In the genomic region with DNA sequence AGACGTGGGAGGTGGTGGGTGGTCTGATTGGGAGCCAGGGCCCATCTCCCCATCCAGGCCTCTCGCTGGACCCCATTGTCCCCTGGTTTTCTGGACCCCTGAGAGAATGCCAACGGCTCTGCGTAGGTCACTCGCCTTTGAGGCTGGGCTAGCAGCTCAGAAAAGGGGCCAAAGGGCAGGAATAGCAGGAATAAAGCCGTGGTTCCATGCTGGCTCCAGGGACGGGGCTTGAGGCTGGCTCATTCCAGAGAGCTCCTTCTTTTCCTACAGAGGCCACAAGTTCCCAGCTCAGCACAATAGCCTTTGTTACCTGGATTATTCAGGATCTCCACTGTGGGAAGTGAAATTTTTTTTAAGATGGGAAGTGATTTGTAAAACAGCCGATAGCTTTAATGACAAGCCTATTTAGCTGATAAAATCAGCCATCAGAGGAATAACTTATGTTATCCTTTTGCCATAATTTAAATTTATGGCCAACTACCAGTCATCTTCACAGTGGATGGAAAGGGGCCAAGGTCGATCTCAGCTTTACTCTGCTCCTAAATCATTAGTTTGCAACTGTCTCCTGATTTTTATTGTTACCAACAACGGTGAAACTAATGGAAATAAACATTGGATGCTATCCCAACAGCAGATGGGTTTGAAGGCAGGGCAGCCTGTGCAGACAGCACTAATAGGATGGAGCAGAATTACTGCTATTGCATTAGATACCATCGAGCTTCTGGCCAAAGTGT, we compare ENCODE assay signal across 18 cellular contexts.
A peak's percentile ranks its signal among the peaks of the same experiment; 100 is the strongest.
DNase-seq lines count a peak whose midpoint lies in the region; TF ChIP-seq lines count a peak whose summit lies in the region.
"Had no signal": no experiment of that assay in that cellular context is flagged by ENCODE, and none has a peak within 500 bp of the region (broad histone marks: within the 10 kb centered on the region; RNA-seq: fewer than 3 reads in every experiment).

No MANE protein-coding gene starts in this region.

- peaks cover 14% of the 10 kb centered on the region for H3K4me1 Mint-ChIP-seq in activated naive CD4-positive, alpha-beta T cell treated with anti-CD3 and anti-CD28 coated beads, Interleukin-2, amount 10 ng/mL, durations not matched to agents 7 days and 5 days

- peak overlapping the region; percentile 9 for H2AFZ ChIP-seq in neuron (ENCODE audit: low read depth, low read length)

- DNase-seq in NCI-H1694 treated with DMSO at 0.1 percent for 48 hours (lab: John Stamatoyannopoulos, UW) (peak; percentile 71), cerebellar cortex (ENCODE audit: low spot score) (peak; percentile 60), globus pallidus (ENCODE audit: low spot score) (no peak)
- no peak for DNase-seq in activated naive CD4-positive, alpha-beta T cell treated with anti-CD3 and anti-CD28 coated beads, Interleukin-2, amount 10 ng/mL, durations not matched to agents 7 days and 5 days
- no peak for DNase-seq in activated effector memory CD4-positive, alpha-beta T cell treated with anti-CD3 and anti-CD28 coated beads, Interleukin-2, amount 50 U/mL, for 16 hours
- no peak for DNase-seq in activated effector memory CD4-positive, alpha-beta T cell treated with Interleukin-2 at 50 U/mL for 16 hours
- DNase-seq: CD4-positive, alpha-beta T cell; H9; MV-4-11; NCI-H146; NCI-H2107; NCI-H345; NCI-H774; T-helper 1 cell had no signal

- H3K27ac Mint-ChIP-seq in activated naive CD4-positive, alpha-beta T cell treated with anti-CD3 and anti-CD28 coated beads, Interleukin-2, amount 10 ng/mL, durations not matched to agents 7 days and 5 days: no peak overlapping the region
- H3K27ac Mint-ChIP-seq: CD4-positive, alpha-beta T cell; H9 had no signal

- H3K4me1 ChIP-seq in HEK293 (ENCODE audit: control insufficient read depth, insufficient read depth, low read length) (no peaks in the 10 kb centered on the region), neuron (ENCODE audit: insufficient read depth, low read length) (peaks cover 14% of the 10 kb centered on the region)

- peaks cover 67% of the 10 kb centered on the region for H3K27me3 Mint-ChIP-seq in activated naive CD4-positive, alpha-beta T cell treated with anti-CD3 and anti-CD28 coated beads, Interleukin-2, amount 10 ng/mL, durations not matched to agents 7 days and 5 days

- H3K27me3 ChIP-seq in neuron (ENCODE audit: insufficient read depth, low read length): no peaks in the 10 kb centered on the region
- H3K27me3 ChIP-seq: BE2C had no signal

- H3K36me3 ChIP-seq in HEK293 (ENCODE audit: control insufficient read depth in 2 of 2, insufficient read depth in 1 of 2, low read length in 2 of 2) (no peaks in the 10 kb centered on the region), neuron (ENCODE audit: insufficient read depth, low read length) (no peaks in the 10 kb centered on the region)
- H3K36me3 ChIP-seq: BE2C had no signal

- no peak overlapping the region for H3K4me3 Mint-ChIP-seq in activated naive CD4-positive, alpha-beta T cell treated with anti-CD3 and anti-CD28 coated beads, Interleukin-2, amount 10 ng/mL, durations not matched to agents 7 days and 5 days
- H3K4me3 Mint-ChIP-seq: CD4-positive, alpha-beta T cell; H9 had no signal

- H3K27ac ChIP-seq in HEK293 (ENCODE audit: extremely low read depth, low read depth, low read length): no peak overlapping the region
- H3K27ac ChIP-seq: HL-60 had no signal

- H3K4me3 ChIP-seq in HEK293 (ENCODE audit: low read depth, low read length) (no peak overlapping the region), neuron (ENCODE audit: low read length) (no peak overlapping the region)

- H3K36me3 Mint-ChIP-seq in activated naive CD4-positive, alpha-beta T cell treated with anti-CD3 and anti-CD28 coated beads, Interleukin-2, amount 10 ng/mL, durations not matched to agents 7 days and 5 days: no peaks in the 10 kb centered on the region

- TF ChIP-seq CTCF in HEK293 (tag by site-specific recombination; IDR thresholded peaks at IDR 0.05): no peak

- H3K9me3 ChIP-seq in HEK293 (ENCODE audit: control insufficient read depth, insufficient read depth, low read depth, low read length): no peaks in the 10 kb centered on the region
- H3K9me3 ChIP-seq in neuron (ENCODE audit: low read length): no peaks in the 10 kb centered on the region
- H3K9me3 ChIP-seq: BE2C had no signal

- no peaks in the 10 kb centered on the region for H3K9me3 Mint-ChIP-seq in activated naive CD4-positive, alpha-beta T cell treated with anti-CD3 and anti-CD28 coated beads, Interleukin-2, amount 10 ng/mL, durations not matched to agents 7 days and 5 days
- H3K9me3 Mint-ChIP-seq: CD4-positive, alpha-beta T cell; H9 had no signal

- POLR2A ChIA-PET in HEK293 (lab: Yijun Ruan, JAX): no interaction called here

- CTCF ChIA-PET in HEK293 (lab: Yijun Ruan, JAX): interaction anchor here (0.7 to 4.8 kb wide), 8 partner anchors 12 to 683 kb away, joined by 3 to 35 read pairs (median 8); no protein-coding TSS in a partner anchor
- CTCF ChIA-PET in activated naive CD4-positive, alpha-beta T cell treated with anti-CD3 and anti-CD28 coated beads, Interleukin-2, amount 10 ng/mL, durations not matched to agents 7 days and 5 days (lab: Charles Lee): interaction anchor here (1.1 kb wide), 1 partner anchor 15 kb away, joined by 3 read pairs; no protein-coding TSS in a partner anchor

TF ChIP-seq in HEK293, 187 proteins besides CTCF, POLR2A, EP300 and RAD21 (continues in another document):
- TF ChIP-seq ZIC2 (tag by site-specific recombination; IDR thresholded peaks at IDR 0.05) (0 out of 2 replicates have a peak, but pooled peaks have one; percentile 29), ZNF621 (tag by site-specific recombination; IDR thresholded peaks at IDR 0.05) (no peak), KLF8 (tag by site-specific recombination; IDR thresholded peaks at IDR 0.05) (no peak), PRDM1 (tag by site-specific recombination; IDR thresholded peaks at IDR 0.05) (no peak), ZNF266 (tag by site-specific recombination; IDR thresholded peaks at IDR 0.05; ENCODE audit: low read depth) (no peak), ZNF530 (tag by site-specific recombination; IDR thresholded peaks at IDR 0.05; ENCODE audit: low read depth) (no peak), ZNF658 (tag by site-specific recombination; IDR thresholded peaks at IDR 0.05) (no peak), ZBTB7A (tag by site-specific recombination; IDR thresholded peaks at IDR 0.05; ENCODE audit: low read depth) (no peak), ZNF155 (tag by site-specific recombination; IDR thresholded peaks at IDR 0.05) (no peak), TRIM28 (IDR thresholded peaks at IDR 0.05; ENCODE audit: borderline replicate concordance, low read length) (no peak), OSR2 (tag by site-specific recombination; IDR thresholded peaks at IDR 0.05) (peak; percentile 25; the same call in 1 of the 2 replicates), ZEB2 (tag by site-specific recombination; IDR thresholded peaks at IDR 0.05) (no peak), ZNF335 (tag by site-specific recombination; conservative IDR thresholded peaks at IDR 0.05) (no peak), FEZF1 (tag by site-specific recombination; IDR thresholded peaks at IDR 0.05) (0 out of 2 replicates have a peak, but pooled peaks have one; percentile 14)
- TF ChIP-seq, protein P1, sequence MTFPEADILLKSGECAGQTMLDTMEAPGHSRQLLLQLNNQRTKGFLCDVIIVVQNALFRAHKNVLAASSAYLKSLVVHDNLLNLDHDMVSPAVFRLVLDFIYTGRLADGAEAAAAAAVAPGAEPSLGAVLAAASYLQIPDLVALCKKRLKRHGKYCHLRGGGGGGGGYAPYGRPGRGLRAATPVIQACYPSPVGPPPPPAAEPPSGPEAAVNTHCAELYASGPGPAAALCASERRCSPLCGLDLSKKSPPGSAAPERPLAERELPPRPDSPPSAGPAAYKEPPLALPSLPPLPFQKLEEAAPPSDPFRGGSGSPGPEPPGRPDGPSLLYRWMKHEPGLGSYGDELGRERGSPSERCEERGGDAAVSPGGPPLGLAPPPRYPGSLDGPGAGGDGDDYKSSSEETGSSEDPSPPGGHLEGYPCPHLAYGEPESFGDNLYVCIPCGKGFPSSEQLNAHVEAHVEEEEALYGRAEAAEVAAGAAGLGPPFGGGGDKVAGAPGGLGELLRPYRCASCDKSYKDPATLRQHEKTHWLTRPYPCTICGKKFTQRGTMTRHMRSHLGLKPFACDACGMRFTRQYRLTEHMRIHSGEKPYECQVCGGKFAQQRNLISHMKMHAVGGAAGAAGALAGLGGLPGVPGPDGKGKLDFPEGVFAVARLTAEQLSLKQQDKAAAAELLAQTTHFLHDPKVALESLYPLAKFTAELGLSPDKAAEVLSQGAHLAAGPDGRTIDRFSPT (tag by site-specific recombination; IDR thresholded peaks at IDR 0.05): no peak
- TF ChIP-seq, protein P2, sequence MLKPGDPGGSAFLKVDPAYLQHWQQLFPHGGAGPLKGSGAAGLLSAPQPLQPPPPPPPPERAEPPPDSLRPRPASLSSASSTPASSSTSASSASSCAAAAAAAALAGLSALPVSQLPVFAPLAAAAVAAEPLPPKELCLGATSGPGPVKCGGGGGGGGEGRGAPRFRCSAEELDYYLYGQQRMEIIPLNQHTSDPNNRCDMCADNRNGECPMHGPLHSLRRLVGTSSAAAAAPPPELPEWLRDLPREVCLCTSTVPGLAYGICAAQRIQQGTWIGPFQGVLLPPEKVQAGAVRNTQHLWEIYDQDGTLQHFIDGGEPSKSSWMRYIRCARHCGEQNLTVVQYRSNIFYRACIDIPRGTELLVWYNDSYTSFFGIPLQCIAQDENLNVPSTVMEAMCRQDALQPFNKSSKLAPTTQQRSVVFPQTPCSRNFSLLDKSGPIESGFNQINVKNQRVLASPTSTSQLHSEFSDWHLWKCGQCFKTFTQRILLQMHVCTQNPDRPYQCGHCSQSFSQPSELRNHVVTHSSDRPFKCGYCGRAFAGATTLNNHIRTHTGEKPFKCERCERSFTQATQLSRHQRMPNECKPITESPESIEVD (tag by site-specific recombination; IDR thresholded peaks at IDR 0.05): peak; percentile 33; the same call in 1 of the 2 replicates

Comparison
In these comparisons a context has a peak if more than half of its experiments do, and no peak if none do; other contexts are left out.
1. DNase-seq: peak in NCI-H1694 treated with DMSO at 0.1 percent for 48 hours (single experiment) and cerebellar cortex (single experiment); none in activated naive CD4-positive, alpha-beta T cell treated with anti-CD3 and anti-CD28 coated beads, Interleukin-2, amount 10 ng/mL, durations not matched to agents 7 days and 5 days (single experiment), globus pallidus (single experiment), activated effector memory CD4-positive, alpha-beta T cell treated with anti-CD3 and anti-CD28 coated beads, Interleukin-2, amount 50 U/mL, for 16 hours (single experiment) and activated effector memory CD4-positive, alpha-beta T cell treated with Interleukin-2 at 50 U/mL for 16 hours (single experiment).